31 cellular contexts compared by ENCODE assay signal in genomic region chr14:62585247-62585646, GRCh38.
"Had no signal": no experiment of that assay in that cellular context is flagged by ENCODE, and none has a peak within 500 bp of the region (broad histone marks: within the 10 kb centered on the region; RNA-seq: fewer than 3 reads in every experiment).

No MANE protein-coding gene starts in this region.

- FAIRE-seq: frontal cortex had no signal

- H3K4me1 ChIP-seq: adrenal gland, body of pancreas had no signal

- ATAC-seq: activated CD4-positive, alpha-beta T cell treated with anti-CD3 and anti-CD28 coated beads for 36 hours; activated CD8-positive, alpha-beta memory T cell treated with anti-CD3 and anti-CD28 coated beads, Interleukin-2, amount 10 ng/mL, durations not matched to agents 7 days and 5 days; activated CD8-positive, alpha-beta T cell treated with anti-CD3 and anti-CD28 coated beads, Interleukin-2, amount 10 ng/mL, durations not matched to agents 7 days and 5 days; activated naive CD8-positive, alpha-beta T cell treated with anti-CD3 and anti-CD28 coated beads, Interleukin-2, amount 50 U/mL, for 24 hours; body of pancreas; esophagus mucosa; T-helper 17 cell had no signal

- H3K27ac ChIP-seq: adrenal gland, body of pancreas, cardiac muscle cell, coronary artery, dorsolateral prefrontal cortex, WERI-Rb-1 had no signal

- H3K36me3 ChIP-seq: adrenal gland, cardiac muscle cell, WERI-Rb-1 had no signal

- DNase-seq: activated B cell treated with CpG ODN at 0.5 μM for 24 hours; activated CD4-positive, alpha-beta memory T cell treated with anti-CD3 and anti-CD28 coated beads for 36 hours; activated CD4-positive, alpha-beta T cell treated with anti-CD3 and anti-CD28 coated beads for 36 hours; activated CD4-positive, alpha-beta T cell treated with anti-CD3 and anti-CD28 coated beads, Interleukin-2, amount 10 ng/mL, durations not matched to agents 24 days and 14 days; activated CD4-positive, CD25-positive, alpha-beta regulatory T cell treated with anti-CD3 and anti-CD28 coated beads, Interleukin-2, amount 50 U/mL, for 72 hours; activated CD8-positive, alpha-beta memory T cell treated with anti-CD3 and anti-CD28 coated beads, Interleukin-2, amount 10 ng/mL, durations not matched to agents 7 days and 5 days; activated CD8-positive, alpha-beta memory T cell treated with anti-CD3 and anti-CD28 coated beads, Interleukin-2, amount 50 U/mL, for 4 hours; activated CD8-positive, alpha-beta T cell treated with anti-CD3 and anti-CD28 coated beads, Interleukin-2, amount 10 ng/mL, durations not matched to agents 7 days and 5 days; activated effector memory CD4-positive, alpha-beta T cell treated with anti-CD3 and anti-CD28 coated beads, Interleukin-2, amount 50 U/mL, for 16 hours; activated naive CD4-positive, alpha-beta T cell treated with anti-CD3 and anti-CD28 coated beads for 36 hours; activated naive CD8-positive, alpha-beta T cell treated with anti-CD3 and anti-CD28 coated beads for 36 hours; activated naive CD8-positive, alpha-beta T cell treated with anti-CD3 and anti-CD28 coated beads, Interleukin-2, amount 50 U/mL, for 24 hours; activated T-cell treated with anti-CD3 and anti-CD28 coated beads, Interleukin-2, amount 50 U/mL, for 1 hour; activated T-cell treated with anti-CD3 and anti-CD28 coated beads, Interleukin-2, amount 50 U/mL, for 48 hours; adrenal gland; amygdala; body of pancreas; central memory CD4-positive, alpha-beta T cell; cerebellar nuclear complex; dorsolateral prefrontal cortex; effector memory CD4-positive, alpha-beta T cell; endodermal cell; foreskin fibroblast; head of caudate nucleus; T-helper 17 cell; T1000; WERI-Rb-1 had no signal

- H3K4me3 ChIP-seq: adrenal gland, body of pancreas, cardiac muscle cell, coronary artery, dorsolateral prefrontal cortex had no signal

- H3K27me3 ChIP-seq: adrenal gland, body of pancreas, cardiac muscle cell, dorsolateral prefrontal cortex had no signal

- H3K9me3 ChIP-seq: adrenal gland, body of pancreas had no signal
